1 cellular context compared by ENCODE assay signal in the genomic region with DNA sequence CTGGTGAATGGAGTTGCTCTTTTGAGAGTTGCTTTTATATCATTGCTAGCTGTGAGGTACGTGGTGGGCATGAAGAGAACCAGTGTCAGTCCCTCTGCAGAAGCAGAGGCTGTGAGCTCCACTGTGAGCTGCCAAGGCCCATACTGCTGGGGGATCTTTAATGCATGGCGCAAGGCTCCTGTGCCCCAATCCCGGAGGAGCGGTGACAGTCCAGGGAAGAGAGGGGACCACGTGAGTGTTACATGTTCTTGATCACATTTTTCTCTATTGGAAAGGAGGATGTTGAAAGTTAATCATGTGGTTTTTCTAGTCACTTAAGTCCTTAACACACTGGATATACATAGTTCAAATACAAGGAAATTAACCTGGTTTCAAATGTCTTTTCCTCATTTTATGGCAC.
TF ChIP-seq lines count a peak whose summit lies in the region.

No MANE protein-coding gene starts in this region.

TF ChIP-seq in HEK293, 187 proteins besides CTCF, POLR2A, EP300 and RAD21 (continued from another document):
- TF ChIP-seq, protein P1, sequence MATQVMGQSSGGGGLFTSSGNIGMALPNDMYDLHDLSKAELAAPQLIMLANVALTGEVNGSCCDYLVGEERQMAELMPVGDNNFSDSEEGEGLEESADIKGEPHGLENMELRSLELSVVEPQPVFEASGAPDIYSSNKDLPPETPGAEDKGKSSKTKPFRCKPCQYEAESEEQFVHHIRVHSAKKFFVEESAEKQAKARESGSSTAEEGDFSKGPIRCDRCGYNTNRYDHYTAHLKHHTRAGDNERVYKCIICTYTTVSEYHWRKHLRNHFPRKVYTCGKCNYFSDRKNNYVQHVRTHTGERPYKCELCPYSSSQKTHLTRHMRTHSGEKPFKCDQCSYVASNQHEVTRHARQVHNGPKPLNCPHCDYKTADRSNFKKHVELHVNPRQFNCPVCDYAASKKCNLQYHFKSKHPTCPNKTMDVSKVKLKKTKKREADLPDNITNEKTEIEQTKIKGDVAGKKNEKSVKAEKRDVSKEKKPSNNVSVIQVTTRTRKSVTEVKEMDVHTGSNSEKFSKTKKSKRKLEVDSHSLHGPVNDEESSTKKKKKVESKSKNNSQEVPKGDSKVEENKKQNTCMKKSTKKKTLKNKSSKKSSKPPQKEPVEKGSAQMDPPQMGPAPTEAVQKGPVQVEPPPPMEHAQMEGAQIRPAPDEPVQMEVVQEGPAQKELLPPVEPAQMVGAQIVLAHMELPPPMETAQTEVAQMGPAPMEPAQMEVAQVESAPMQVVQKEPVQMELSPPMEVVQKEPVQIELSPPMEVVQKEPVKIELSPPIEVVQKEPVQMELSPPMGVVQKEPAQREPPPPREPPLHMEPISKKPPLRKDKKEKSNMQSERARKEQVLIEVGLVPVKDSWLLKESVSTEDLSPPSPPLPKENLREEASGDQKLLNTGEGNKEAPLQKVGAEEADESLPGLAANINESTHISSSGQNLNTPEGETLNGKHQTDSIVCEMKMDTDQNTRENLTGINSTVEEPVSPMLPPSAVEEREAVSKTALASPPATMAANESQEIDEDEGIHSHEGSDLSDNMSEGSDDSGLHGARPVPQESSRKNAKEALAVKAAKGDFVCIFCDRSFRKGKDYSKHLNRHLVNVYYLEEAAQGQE (tag by site-specific recombination; IDR thresholded peaks at IDR 0.05), result no peak
- TF ChIP-seq MEIS1 (CRISPR knock-in tag; IDR thresholded peaks at IDR 0.05; ENCODE audit: borderline replicate concordance) (no peak), ZNF785 (tag by site-specific recombination; IDR thresholded peaks at IDR 0.05) (no peak)
- TF ChIP-seq, protein P2, sequence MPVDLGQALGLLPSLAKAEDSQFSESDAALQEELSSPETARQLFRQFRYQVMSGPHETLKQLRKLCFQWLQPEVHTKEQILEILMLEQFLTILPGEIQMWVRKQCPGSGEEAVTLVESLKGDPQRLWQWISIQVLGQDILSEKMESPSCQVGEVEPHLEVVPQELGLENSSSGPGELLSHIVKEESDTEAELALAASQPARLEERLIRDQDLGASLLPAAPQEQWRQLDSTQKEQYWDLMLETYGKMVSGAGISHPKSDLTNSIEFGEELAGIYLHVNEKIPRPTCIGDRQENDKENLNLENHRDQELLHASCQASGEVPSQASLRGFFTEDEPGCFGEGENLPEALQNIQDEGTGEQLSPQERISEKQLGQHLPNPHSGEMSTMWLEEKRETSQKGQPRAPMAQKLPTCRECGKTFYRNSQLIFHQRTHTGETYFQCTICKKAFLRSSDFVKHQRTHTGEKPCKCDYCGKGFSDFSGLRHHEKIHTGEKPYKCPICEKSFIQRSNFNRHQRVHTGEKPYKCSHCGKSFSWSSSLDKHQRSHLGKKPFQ (tag by site-specific recombination; IDR thresholded peaks at IDR 0.05), result no peak
